18 cellular contexts compared by ENCODE assay signal in genomic region chr1:5720484-5720883, GRCh38.
"Had no signal": no experiment of that assay in that cellular context is flagged by ENCODE, and none has a peak within 500 bp of the region (broad histone marks: within the 10 kb centered on the region; RNA-seq: fewer than 3 reads in every experiment).

No MANE protein-coding gene starts in this region.

- H3K27ac ChIP-seq: adrenal gland, cardiac muscle cell, colonic mucosa, heart left ventricle, psoas muscle, thyroid gland had no signal

- DNase-seq: activated CD4-positive, alpha-beta memory T cell treated with anti-CD3 and anti-CD28 coated beads for 36 hours; activated CD4-positive, alpha-beta T cell treated with anti-CD3 and anti-CD28 coated beads for 36 hours; activated effector memory CD4-positive, alpha-beta T cell treated with anti-CD3 and anti-CD28 coated beads, Interleukin-2, amount 50 U/mL, for 16 hours; activated T-cell treated with anti-CD3 and anti-CD28 coated beads, Interleukin-2, amount 50 U/mL, for 48 hours; colonic mucosa; foreskin melanocyte; immature natural killer cell; psoas muscle; stimulated activated CD4-positive, alpha-beta T cell treated with anti-CD3 and anti-CD28 coated beads, Interleukin-12 subunit alpha, Interleukin-12 subunit beta, amount 100 ng/mL, for 4 hours; stimulated activated CD4-positive, alpha-beta T cell treated with anti-CD3 and anti-CD28 coated beads, Interleukin-2, amount 100 ng/mL, for 48 hours; thyroid gland had no signal

- H3K4me1 Mint-ChIP-seq: activated CD4-positive, alpha-beta T cell treated with anti-CD3 and anti-CD28 coated beads for 36 hours; activated naive CD4-positive, alpha-beta T cell treated with anti-CD3 and anti-CD28 coated beads, Interleukin-2, amount 50 U/mL, for 24 hours; immature natural killer cell; stimulated activated memory B cell treated with anti-CD40 and anti-IgM and Interleukin-4, amounts not matched to agents 10 μg/mL and 1 μg/mL and 100 μg/mL, for 72 hours had no signal

- H3K27ac Mint-ChIP-seq: activated CD4-positive, alpha-beta memory T cell treated with anti-CD3 and anti-CD28 coated beads for 36 hours; activated CD4-positive, alpha-beta T cell treated with anti-CD3 and anti-CD28 coated beads for 36 hours; activated naive CD4-positive, alpha-beta T cell treated with anti-CD3 and anti-CD28 coated beads, Interleukin-2, amount 50 U/mL, for 24 hours; immature natural killer cell; stimulated activated memory B cell treated with anti-CD40 and anti-IgM and Interleukin-4, amounts not matched to agents 10 μg/mL and 1 μg/mL and 100 μg/mL, for 72 hours; T-helper 1 cell treated with Interleukin-12 subunit alpha and Interleukin-12 subunit beta and Interleukin-4 antibody, amounts not matched to agents 30 μg/mL and 1 μg/mL, for 36 hours had no signal

- H3K36me3 Mint-ChIP-seq: activated CD4-positive, alpha-beta memory T cell treated with anti-CD3 and anti-CD28 coated beads for 36 hours; activated naive CD4-positive, alpha-beta T cell treated with anti-CD3 and anti-CD28 coated beads, Interleukin-2, amount 50 U/mL, for 24 hours; stimulated activated memory B cell treated with anti-CD40 and anti-IgM and Interleukin-4, amounts not matched to agents 10 μg/mL and 1 μg/mL and 100 μg/mL, for 72 hours had no signal

- H3K9me3 Mint-ChIP-seq: activated CD4-positive, alpha-beta memory T cell treated with anti-CD3 and anti-CD28 coated beads for 36 hours; T-helper 1 cell treated with Interleukin-12 subunit alpha and Interleukin-12 subunit beta and Interleukin-4 antibody, amounts not matched to agents 30 μg/mL and 1 μg/mL, for 36 hours had no signal

- ATAC-seq: activated CD4-positive, alpha-beta T cell treated with anti-CD3 and anti-CD28 coated beads for 36 hours; heart left ventricle; psoas muscle; stimulated activated memory B cell treated with anti-CD40 and anti-IgM and Interleukin-4, amounts not matched to agents 10 μg/mL and 1 μg/mL and 100 μg/mL, for 72 hours had no signal

- H3K4me3 Mint-ChIP-seq: activated CD4-positive, alpha-beta memory T cell treated with anti-CD3 and anti-CD28 coated beads for 36 hours; activated CD4-positive, alpha-beta T cell treated with anti-CD3 and anti-CD28 coated beads for 36 hours; activated naive CD4-positive, alpha-beta T cell treated with anti-CD3 and anti-CD28 coated beads, Interleukin-2, amount 50 U/mL, for 24 hours; immature natural killer cell; neural crest cell; stimulated activated memory B cell treated with anti-CD40 and anti-IgM and Interleukin-4, amounts not matched to agents 10 μg/mL and 1 μg/mL and 100 μg/mL, for 72 hours; T-helper 1 cell treated with Interleukin-12 subunit alpha and Interleukin-12 subunit beta and Interleukin-4 antibody, amounts not matched to agents 30 μg/mL and 1 μg/mL, for 36 hours had no signal
